In genomic region chr15:74901612-74902063, GRCh38 we compare ENCODE assay signal across 8 cellular contexts. TPM values are rescaled to one million over a fixed set of nuclear protein-coding genes. Genes with fewer than 3 reads are reported as not detected.
A peak's percentile ranks its signal among the peaks of the same experiment; 100 is the strongest.
DNase-seq lines count a peak whose midpoint lies in the region; ATAC-seq, FAIRE-seq and TF ChIP-seq lines count a peak whose summit lies in the region.

No MANE protein-coding gene starts in this region.

- H3K23ac ChIP-seq in H1 (ENCODE audit: insufficient read length), result no peak overlapping the region

- H2AFZ ChIP-seq in H1 (ENCODE audit: low read length), result no peak overlapping the region

- TF ChIP-seq POLR2A in H1 (IDR thresholded peaks at IDR 0.05; ENCODE audit: control extremely low read depth in 1 of 2, low read depth in 2 of 2, low read length in 2 of 2), result no peak

- H3K4me1 Mint-ChIP-seq in stimulated activated naive CD8-positive, alpha-beta T cell treated with anti-CD3 and anti-CD28 coated beads, Interleukin-15, amount 100 ng/mL, for 72 hours, result peaks cover 37% of the 10 kb centered on the region

- H3K79me1 ChIP-seq in H1 (ENCODE audit: low read depth, low read length), result no peaks in the 10 kb centered on the region

- no peak overlapping the region for H2AK5ac ChIP-seq in H1 (ENCODE audit: low read depth, low read length)

- H3K4me1 ChIP-seq in H1 (replicated peaks in 1 of 4; ENCODE audit: control insufficient read depth in 3 of 4, insufficient read depth in 4 of 4, low read length in 3 of 4), result peaks cover 0 to 3% (median 0%) of the 10 kb centered on the region in 4 experiments; a peak in 3 of 7 replicates

- no peak overlapping the region for H4K91ac ChIP-seq in H1 (replicated peaks; ENCODE audit: insufficient read length, low read length)

- no peak for FAIRE-seq in H1 (lab: Jason Lieb, UNC)

- H2BK15ac ChIP-seq in H1 (ENCODE audit: low read length), result no peak overlapping the region

- H3K4ac ChIP-seq in H1 (replicated peaks; ENCODE audit: insufficient read length, low read depth, low read length), result no peak overlapping the region

- no peak overlapping the region for H2BK20ac ChIP-seq in H1 (ENCODE audit: low read length)

- TF ChIP-seq CTCF in GM12874 (IDR thresholded peaks at IDR 0.05; ENCODE audit: insufficient read depth, low read depth, low read length) (peak; percentile 68), H1 (IDR thresholded peaks at IDR 0.05; ENCODE audit: control extremely low read depth in 1 of 3, insufficient read depth in 1 of 3, low read depth in 1 of 3, low read length in 3 of 3) (peak; percentile 41 to 73 (median 72))

- DNase-seq in A172 (ENCODE audit: low spot score) (peak; percentile 38), NCI-H460 (ENCODE audit: extremely low read depth, low read depth) (peak; percentile 45), H1 (ENCODE audit: low read depth in 1 of 2, low spot score in 2 of 2) (peak in 1 of 2 experiments; percentile 79), myocyte (ENCODE audit: low read depth) (peak; percentile 77)
- DNase-seq in activated CD4-positive, alpha-beta T cell treated with anti-CD3 and anti-CD28 coated beads, Interleukin-2, amount 50 U/mL, for 4 hours, result peak; percentile 51 to 60
- DNase-seq in stimulated activated naive CD8-positive, alpha-beta T cell treated with anti-CD3 and anti-CD28 coated beads, Interleukin-15, amount 100 ng/mL, for 72 hours, result peak; percentile 58 to 60

- H3K4me2 ChIP-seq in H1 (ENCODE audit: insufficient read depth in 1 of 2, low read depth in 2 of 2, low read length in 2 of 2), result no peak overlapping the region

- H3K56ac ChIP-seq in H1 (replicated peaks; ENCODE audit: insufficient read length, low read depth, low read length), result no peak overlapping the region

- H3K27ac ChIP-seq in H1 (ENCODE audit: low read depth, low read length), result no peak overlapping the region

- H4K20me1 ChIP-seq in H1 (replicated peaks in 1 of 2; ENCODE audit: control insufficient read depth in 1 of 2, insufficient read depth in 2 of 2, low read length in 2 of 2), result peaks cover 3 to 13% of the 10 kb centered on the region in 2 experiments

- H3K36me3 ChIP-seq in H1 (ENCODE audit: control insufficient read depth in 2 of 4, insufficient read depth in 4 of 4, low read length in 3 of 4), result peaks cover 25 to 65% (median 45%) of the 10 kb centered on the region in 4 experiments

- no peaks in the 10 kb centered on the region for H3K9me3 Mint-ChIP-seq in stimulated activated naive CD8-positive, alpha-beta T cell treated with anti-CD3 and anti-CD28 coated beads, Interleukin-15, amount 100 ng/mL, for 72 hours

- H3K4me3 ChIP-seq in H1 (ENCODE audit: extremely low read depth in 1 of 4, insufficient read depth in 2 of 4, low read depth in 3 of 4, low read length in 4 of 4), result no peak overlapping the region

- H4K8ac ChIP-seq in H1 (ENCODE audit: extremely low read depth, insufficient read depth, low read length), result peak overlapping the region; percentile 60; the same call in 1 of the 2 replicates

- TF ChIP-seq RAD21 in H1 (IDR thresholded peaks at IDR 0.05 in 1 of 2, conservative IDR thresholded peaks at IDR 0.05 in 1 of 2; ENCODE audit: low read depth in 2 of 2, low read length in 2 of 2), result peak; percentile 40 to 57

- WGBS in H1 (ENCODE audit: extremely low coverage in 1 of 2, insufficient coverage in 1 of 2, insufficient read length in 1 of 2, insufficient replicate concordance in 2 of 2, low coverage in 1 of 2, low lambda C conversion rate in 2 of 2, missing lambda C conversion rate in 1 of 2), 2 experiments, result 43% methylated on average over 5 of the region's 5 CpGs; no CpG with 5 or more reads in 1 of the 2 experiments

- no peak overlapping the region for H2BK120ac ChIP-seq in H1 (replicated peaks; ENCODE audit: low read depth, low read length)

- TF ChIP-seq EP300 in H1 (IDR thresholded peaks at IDR 0.05; ENCODE audit: borderline replicate concordance in 1 of 2, low read depth in 2 of 2, low read length in 2 of 2), result no peak

- no peak overlapping the region for H2BK5ac ChIP-seq in H1 (ENCODE audit: low read depth, low read length)

- no peak overlapping the region for H2BK12ac ChIP-seq in H1 (ENCODE audit: low read depth, low read length)

- H3K27ac Mint-ChIP-seq in stimulated activated naive CD8-positive, alpha-beta T cell treated with anti-CD3 and anti-CD28 coated beads, Interleukin-15, amount 100 ng/mL, for 72 hours, result peak overlapping the region in 1 of 2 donors; percentile 42

- no peak overlapping the region for H3K18ac ChIP-seq in H1 (ENCODE audit: extremely low read depth, low read length)

- H3K9ac ChIP-seq in H1 (replicated peaks in 1 of 4; ENCODE audit: extremely low read depth in 1 of 4, low read depth in 3 of 4, low read length in 3 of 4), result no peak overlapping the region

- CTCF ChIA-PET in H1 (lab: Charles Lee; ENCODE audit: partially characterized antibody), result interaction anchor here (0.6 to 7.8 kb wide), 65 partner anchors 9 to 342 kb away, joined by 3 to 54 read pairs (median 6); partner anchors contain the start of genes CPLX3, MPI, RPP25 and ULK3

- no peaks in the 10 kb centered on the region for H3K9me3 ChIP-seq in H1 (ENCODE audit: insufficient read depth in 2 of 2, low read depth in 1 of 2, low read length in 1 of 2)

- POLR2A ChIA-PET in H1 (lab: Charles Lee; ENCODE audit: partially characterized antibody), result interaction anchor here (0.7 to 11.9 kb wide), 15 partner anchors 10 to 141 kb away, joined by 3 to 116 read pairs (median 4); partner anchors contain the start of genes COX5A, MPI and RPP25

- H3K27me3 Mint-ChIP-seq in stimulated activated naive CD8-positive, alpha-beta T cell treated with anti-CD3 and anti-CD28 coated beads, Interleukin-15, amount 100 ng/mL, for 72 hours, result no peaks in the 10 kb centered on the region

- H4K5ac ChIP-seq in H1 (ENCODE audit: insufficient read length, low read depth, low read length), result no peak overlapping the region

- H3K23me2 ChIP-seq in H1 (ENCODE audit: low read depth, low read length), result peaks cover 3% of the 10 kb centered on the region; the same call in 1 of the 2 replicates

- no peak overlapping the region for H3K14ac ChIP-seq in H1 (ENCODE audit: insufficient read length)

- no peaks in the 10 kb centered on the region for H3K27me3 ChIP-seq in H1 (replicated peaks in 1 of 4; ENCODE audit: control insufficient read depth in 3 of 4, extremely low read depth in 1 of 4, insufficient read depth in 3 of 4, low read length in 3 of 4)

- H3K4me3 Mint-ChIP-seq in stimulated activated naive CD8-positive, alpha-beta T cell treated with anti-CD3 and anti-CD28 coated beads, Interleukin-15, amount 100 ng/mL, for 72 hours, result no peak overlapping the region

- ATAC-seq in stimulated activated naive CD8-positive, alpha-beta T cell treated with anti-CD3 and anti-CD28 coated beads, Interleukin-15, amount 100 ng/mL, for 72 hours, result peak; percentile 46
- ATAC-seq in HG03378 (IDR thresholded peaks at IDR 0.05; ENCODE audit: unreplicated experiment), result no peak

- H3K79me2 ChIP-seq in H1 (ENCODE audit: control insufficient read depth in 1 of 2, insufficient read depth in 2 of 2, low read length in 2 of 2), result peaks cover 0 to 15% of the 10 kb centered on the region in 2 experiments; a peak in 2 of 4 replicates

RNA-seq across cellular contexts. Expression of gene FAM219B, which starts 5.0 kb away (rescaled TPM):
- 26.6 and 28.6 TPM in 2 replicates for total RNA-seq in A172 (2014; rRNA removed; shearing (Covaris generic))
- 41.3 and 41.9 TPM in 2 replicates for total RNA-seq in NCI-H460 (2014; rRNA removed; shearing (Covaris generic))
- polyA plus RNA-seq in NCI-H460 (2014; cell fraction: nucleus; rRNA removed), result 240 and 265 TPM in 2 replicates
- total RNA-seq in H1 (2021; fragmentation: NEBNext Ultra II Directional; extraction: Animal tissue kit (Norgen Biotek cat#: 25700)), result 56.1 and 57.1 TPM in 2 replicates
- polyA plus RNA-seq in H1 (2011; rRNA removed), result 66.6 and 91.3 TPM in 2 replicates
- polyA plus RNA-seq in H1 (2011; cell fraction: cytosol; rRNA removed), result 111 TPM
- 237 TPM for polyA plus RNA-seq in H1 (2011; cell fraction: nucleus; rRNA removed)
- 43.7 to 58.2 TPM (median 47.1 TPM) in 4 replicates for polyA plus RNA-seq in H1 (2012, experiment 1 of 2)
- 24.3 TPM for polyA plus RNA-seq in H1 (2012, experiment 2 of 2)
- polyA plus RNA-seq in H1 (2013, experiment 1 of 2), result 42.0 TPM
- 27.8 TPM for polyA plus RNA-seq in H1 (2013, experiment 2 of 2)
- 61.6 and 65.5 TPM in 2 replicates for polyA minus RNA-seq in H1 (2011; rRNA and poly(A)+ RNA removed)
- 27.2 TPM for polyA minus RNA-seq in H1 (2011; cell fraction: cytosol; rRNA and poly(A)+ RNA removed)
- polyA minus RNA-seq in H1 (2011; cell fraction: nucleus; rRNA and poly(A)+ RNA removed), result 58.1 TPM
- 111 and 113 TPM in 2 replicates for total RNA-seq in myocyte
- 73.0 TPM for polyA plus RNA-seq in myocyte (2012)

RNA-seq across cellular contexts. Expression of gene MPI, which starts 11.8 kb away (rescaled TPM):
- 48.5 and 50.3 TPM in 2 replicates for total RNA-seq in A172 (2014; rRNA removed; shearing (Covaris generic))
- 31.6 and 39.8 TPM in 2 replicates for total RNA-seq in NCI-H460 (2014; rRNA removed; shearing (Covaris generic))
- polyA plus RNA-seq in NCI-H460 (2014; cell fraction: nucleus; rRNA removed), result 85.7 and 180 TPM in 2 replicates
- total RNA-seq in H1 (2021; fragmentation: NEBNext Ultra II Directional; extraction: Animal tissue kit (Norgen Biotek cat#: 25700)), result 31.0 and 32.9 TPM in 2 replicates
- polyA plus RNA-seq in H1 (2011; rRNA removed), result 74.8 and 79.0 TPM in 2 replicates
- polyA plus RNA-seq in H1 (2011; cell fraction: cytosol; rRNA removed), result 88.7 TPM
- polyA plus RNA-seq in H1 (2011; cell fraction: nucleus; rRNA removed), result 104 TPM
- polyA plus RNA-seq in H1 (2012, experiment 1 of 2), result 44.3 to 62.8 TPM (median 52.9 TPM) in 4 replicates
- polyA plus RNA-seq in H1 (2012, experiment 2 of 2), result 63.0 TPM
- 23.0 TPM for polyA plus RNA-seq in H1 (2013, experiment 1 of 2)
- 22.5 TPM for polyA plus RNA-seq in H1 (2013, experiment 2 of 2)
- 100 and 102 TPM in 2 replicates for polyA minus RNA-seq in H1 (2011; rRNA and poly(A)+ RNA removed)
- polyA minus RNA-seq in H1 (2011; cell fraction: cytosol; rRNA and poly(A)+ RNA removed), result 31.6 TPM
- 57.5 TPM for polyA minus RNA-seq in H1 (2011; cell fraction: nucleus; rRNA and poly(A)+ RNA removed)
- total RNA-seq in myocyte, result 334 and 342 TPM in 2 replicates
- polyA plus RNA-seq in myocyte (2012), result 90.3 TPM

RNA-seq across cellular contexts. Expression of gene SCAMP2, which starts 28.5 kb away (rescaled TPM):
- 36.1 and 39.7 TPM in 2 replicates for total RNA-seq in A172 (2014; rRNA removed; shearing (Covaris generic))
- 20.4 and 27.6 TPM in 2 replicates for total RNA-seq in NCI-H460 (2014; rRNA removed; shearing (Covaris generic))
- polyA plus RNA-seq in NCI-H460 (2014; cell fraction: nucleus; rRNA removed), result 26.3 and 26.6 TPM in 2 replicates
- total RNA-seq in H1 (2021; fragmentation: NEBNext Ultra II Directional; extraction: Animal tissue kit (Norgen Biotek cat#: 25700)), result 40.3 and 41.7 TPM in 2 replicates
- 112 and 131 TPM in 2 replicates for polyA plus RNA-seq in H1 (2011; rRNA removed)
- polyA plus RNA-seq in H1 (2011; cell fraction: cytosol; rRNA removed), result 54.5 TPM
- 69.7 TPM for polyA plus RNA-seq in H1 (2011; cell fraction: nucleus; rRNA removed)
- 32.4 to 42.6 TPM (median 38.6 TPM) in 4 replicates for polyA plus RNA-seq in H1 (2012, experiment 1 of 2)
- 42.5 TPM for polyA plus RNA-seq in H1 (2012, experiment 2 of 2)
- 49.4 TPM for polyA plus RNA-seq in H1 (2013, experiment 1 of 2)
- 59.2 TPM for polyA plus RNA-seq in H1 (2013, experiment 2 of 2)
- polyA minus RNA-seq in H1 (2011; rRNA and poly(A)+ RNA removed), result 83.8 and 86.8 TPM in 2 replicates
- polyA minus RNA-seq in H1 (2011; cell fraction: cytosol; rRNA and poly(A)+ RNA removed), result 39.1 TPM
- 29.2 TPM for polyA minus RNA-seq in H1 (2011; cell fraction: nucleus; rRNA and poly(A)+ RNA removed)
- 59.2 and 77.2 TPM in 2 replicates for total RNA-seq in myocyte
- polyA plus RNA-seq in myocyte (2012), result 106 TPM

RNA-seq across cellular contexts. Expression of gene COX5A, which starts 36.2 kb away (rescaled TPM):
- total RNA-seq in A172 (2014; rRNA removed; shearing (Covaris generic)), result 124 and 129 TPM in 2 replicates
- total RNA-seq in NCI-H460 (2014; rRNA removed; shearing (Covaris generic)), result 235 and 237 TPM in 2 replicates
- 216 and 284 TPM in 2 replicates for polyA plus RNA-seq in NCI-H460 (2014; cell fraction: nucleus; rRNA removed)
- 367 and 373 TPM in 2 replicates for total RNA-seq in H1 (2021; fragmentation: NEBNext Ultra II Directional; extraction: Animal tissue kit (Norgen Biotek cat#: 25700))
- polyA plus RNA-seq in H1 (2011; rRNA removed), result 228 and 270 TPM in 2 replicates
- polyA plus RNA-seq in H1 (2011; cell fraction: cytosol; rRNA removed), result 199 TPM
- 180 TPM for polyA plus RNA-seq in H1 (2011; cell fraction: nucleus; rRNA removed)
- polyA plus RNA-seq in H1 (2012, experiment 1 of 2), result 450 to 541 TPM (median 483 TPM) in 4 replicates
- polyA plus RNA-seq in H1 (2012, experiment 2 of 2), result 390 TPM
- polyA plus RNA-seq in H1 (2013, experiment 1 of 2), result 715 TPM
- polyA plus RNA-seq in H1 (2013, experiment 2 of 2), result 668 TPM
- 51.3 and 57.4 TPM in 2 replicates for polyA minus RNA-seq in H1 (2011; rRNA and poly(A)+ RNA removed)
- 129 TPM for polyA minus RNA-seq in H1 (2011; cell fraction: cytosol; rRNA and poly(A)+ RNA removed)
- 64.8 TPM for polyA minus RNA-seq in H1 (2011; cell fraction: nucleus; rRNA and poly(A)+ RNA removed)
- 140 and 153 TPM in 2 replicates for total RNA-seq in myocyte
- 229 TPM for polyA plus RNA-seq in myocyte (2012)

RNA-seq across cellular contexts. Expression of gene RPP25, which starts 54.9 kb away (rescaled TPM):
- 1.1 and 1.5 TPM in 2 replicates for total RNA-seq in A172 (2014; rRNA removed; shearing (Covaris generic))
- total RNA-seq in NCI-H460 (2014; rRNA removed; shearing (Covaris generic)), result 16.6 and 21.8 TPM in 2 replicates
- 31.9 and 33.0 TPM in 2 replicates for polyA plus RNA-seq in NCI-H460 (2014; cell fraction: nucleus; rRNA removed)
- total RNA-seq in H1 (2021; fragmentation: NEBNext Ultra II Directional; extraction: Animal tissue kit (Norgen Biotek cat#: 25700)), result 19.4 and 19.8 TPM in 2 replicates
- 17.4 and 20.0 TPM in 2 replicates for polyA plus RNA-seq in H1 (2011; rRNA removed)
- polyA plus RNA-seq in H1 (2011; cell fraction: cytosol; rRNA removed), result 13.5 TPM
- polyA plus RNA-seq in H1 (2011; cell fraction: nucleus; rRNA removed), result 11.8 TPM
- polyA plus RNA-seq in H1 (2012, experiment 1 of 2), result 12.7 to 16.2 TPM (median 14.6 TPM) in 4 replicates
- polyA plus RNA-seq in H1 (2012, experiment 2 of 2), result 16.3 TPM
- polyA plus RNA-seq in H1 (2013, experiment 1 of 2), result 18.6 TPM
- 18.2 TPM for polyA plus RNA-seq in H1 (2013, experiment 2 of 2)
- 5.3 and 5.4 TPM in 2 replicates for polyA minus RNA-seq in H1 (2011; rRNA and poly(A)+ RNA removed)
- 7.6 TPM for polyA minus RNA-seq in H1 (2011; cell fraction: cytosol; rRNA and poly(A)+ RNA removed)
- 9.9 TPM for polyA minus RNA-seq in H1 (2011; cell fraction: nucleus; rRNA and poly(A)+ RNA removed)
- 2.6 and 3.2 TPM in 2 replicates for total RNA-seq in myocyte
- polyA plus RNA-seq in myocyte (2012), result 0.90 TPM
